Comparison of ENCODE assay signal across 5 cellular contexts in the genomic region with DNA sequence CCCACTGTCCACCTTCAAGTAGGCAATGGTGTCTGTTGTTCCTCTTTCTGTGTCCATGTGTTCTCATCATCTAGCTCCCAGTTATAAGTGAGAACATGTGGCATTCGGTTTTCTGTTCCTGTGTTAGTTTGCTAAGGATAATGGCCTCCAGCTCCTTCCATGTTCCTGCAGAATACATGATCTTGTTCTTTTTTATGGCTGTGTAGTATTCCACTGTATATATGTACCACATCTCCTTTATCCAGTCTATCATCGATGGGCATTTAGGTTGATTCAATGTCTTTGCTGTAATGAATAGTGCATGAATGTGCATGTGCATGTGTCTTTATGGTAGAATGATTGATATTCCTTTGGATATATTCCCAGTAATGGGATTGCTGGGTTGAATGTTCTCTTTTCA.
TF ChIP-seq lines count a peak whose summit lies in the region.

No MANE protein-coding gene starts in this region.

TF ChIP-seq in SK-N-SH treated with all-trans-retinoic acid at 6 μM for 48 hours, 23 proteins besides CTCF, POLR2A, EP300 and RAD21:
- TF ChIP-seq CSDC2 (CRISPR knock-in tag; IDR thresholded peaks at IDR 0.05) (no peak), ZNF8 (CRISPR knock-in tag; IDR thresholded peaks at IDR 0.05) (peak; percentile 37; the same call in 1 of the 2 replicates)

TF ChIP-seq in SK-N-SH, 30 proteins besides CTCF, POLR2A, EP300 and RAD21:
- TF ChIP-seq RCOR1 (IDR thresholded peaks at IDR 0.05; ENCODE audit: low read length) (no peak), GATA2 (CRISPR knock-in tag; IDR thresholded peaks at IDR 0.05) (no peak), EZH2phosphoT487 (IDR thresholded peaks at IDR 0.05; ENCODE audit: borderline replicate concordance, low read depth) (no peak), FOXM1 (IDR thresholded peaks at IDR 0.05; ENCODE audit: low read depth) (no peak), TEAD4 (IDR thresholded peaks at IDR 0.05; ENCODE audit: borderline replicate concordance, insufficient read depth) (no peak), MEF2A (IDR thresholded peaks at IDR 0.05; ENCODE audit: borderline replicate concordance, low read depth) (no peak)
- TF ChIP-seq, protein P1, sequence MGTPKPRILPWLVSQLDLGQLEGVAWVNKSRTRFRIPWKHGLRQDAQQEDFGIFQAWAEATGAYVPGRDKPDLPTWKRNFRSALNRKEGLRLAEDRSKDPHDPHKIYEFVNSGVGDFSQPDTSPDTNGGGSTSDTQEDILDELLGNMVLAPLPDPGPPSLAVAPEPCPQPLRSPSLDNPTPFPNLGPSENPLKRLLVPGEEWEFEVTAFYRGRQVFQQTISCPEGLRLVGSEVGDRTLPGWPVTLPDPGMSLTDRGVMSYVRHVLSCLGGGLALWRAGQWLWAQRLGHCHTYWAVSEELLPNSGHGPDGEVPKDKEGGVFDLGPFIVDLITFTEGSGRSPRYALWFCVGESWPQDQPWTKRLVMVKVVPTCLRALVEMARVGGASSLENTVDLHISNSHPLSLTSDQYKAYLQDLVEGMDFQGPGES (IDR thresholded peaks at IDR 0.05; ENCODE audit: low read depth, low read length) = no peak
- TF ChIP-seq, protein P2, sequence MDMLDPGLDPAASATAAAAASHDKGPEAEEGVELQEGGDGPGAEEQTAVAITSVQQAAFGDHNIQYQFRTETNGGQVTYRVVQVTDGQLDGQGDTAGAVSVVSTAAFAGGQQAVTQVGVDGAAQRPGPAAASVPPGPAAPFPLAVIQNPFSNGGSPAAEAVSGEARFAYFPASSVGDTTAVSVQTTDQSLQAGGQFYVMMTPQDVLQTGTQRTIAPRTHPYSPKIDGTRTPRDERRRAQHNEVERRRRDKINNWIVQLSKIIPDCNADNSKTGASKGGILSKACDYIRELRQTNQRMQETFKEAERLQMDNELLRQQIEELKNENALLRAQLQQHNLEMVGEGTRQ (IDR thresholded peaks at IDR 0.05; ENCODE audit: borderline replicate concordance, low read depth, low read length) = no peak

TF ChIP-seq in HEK293, 187 proteins besides CTCF, POLR2A, EP300 and RAD21:
- TF ChIP-seq, protein P3, sequence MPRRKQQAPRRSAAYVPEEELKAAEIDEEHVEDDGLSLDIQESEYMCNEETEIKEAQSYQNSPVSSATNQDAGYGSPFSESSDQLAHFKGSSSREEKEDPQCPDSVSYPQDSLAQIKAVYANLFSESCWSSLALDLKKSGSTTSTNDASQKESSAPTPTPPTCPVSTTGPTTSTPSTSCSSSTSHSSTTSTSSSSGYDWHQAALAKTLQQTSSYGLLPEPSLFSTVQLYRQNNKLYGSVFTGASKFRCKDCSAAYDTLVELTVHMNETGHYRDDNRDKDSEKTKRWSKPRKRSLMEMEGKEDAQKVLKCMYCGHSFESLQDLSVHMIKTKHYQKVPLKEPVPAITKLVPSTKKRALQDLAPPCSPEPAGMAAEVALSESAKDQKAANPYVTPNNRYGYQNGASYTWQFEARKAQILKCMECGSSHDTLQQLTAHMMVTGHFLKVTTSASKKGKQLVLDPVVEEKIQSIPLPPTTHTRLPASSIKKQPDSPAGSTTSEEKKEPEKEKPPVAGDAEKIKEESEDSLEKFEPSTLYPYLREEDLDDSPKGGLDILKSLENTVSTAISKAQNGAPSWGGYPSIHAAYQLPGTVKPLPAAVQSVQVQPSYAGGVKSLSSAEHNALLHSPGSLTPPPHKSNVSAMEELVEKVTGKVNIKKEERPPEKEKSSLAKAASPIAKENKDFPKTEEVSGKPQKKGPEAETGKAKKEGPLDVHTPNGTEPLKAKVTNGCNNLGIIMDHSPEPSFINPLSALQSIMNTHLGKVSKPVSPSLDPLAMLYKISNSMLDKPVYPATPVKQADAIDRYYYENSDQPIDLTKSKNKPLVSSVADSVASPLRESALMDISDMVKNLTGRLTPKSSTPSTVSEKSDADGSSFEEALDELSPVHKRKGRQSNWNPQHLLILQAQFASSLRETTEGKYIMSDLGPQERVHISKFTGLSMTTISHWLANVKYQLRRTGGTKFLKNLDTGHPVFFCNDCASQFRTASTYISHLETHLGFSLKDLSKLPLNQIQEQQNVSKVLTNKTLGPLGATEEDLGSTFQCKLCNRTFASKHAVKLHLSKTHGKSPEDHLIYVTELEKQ (tag by site-specific recombination; IDR thresholded peaks at IDR 0.05; ENCODE audit: borderline replicate concordance) = no peak
- TF ChIP-seq, protein P4, sequence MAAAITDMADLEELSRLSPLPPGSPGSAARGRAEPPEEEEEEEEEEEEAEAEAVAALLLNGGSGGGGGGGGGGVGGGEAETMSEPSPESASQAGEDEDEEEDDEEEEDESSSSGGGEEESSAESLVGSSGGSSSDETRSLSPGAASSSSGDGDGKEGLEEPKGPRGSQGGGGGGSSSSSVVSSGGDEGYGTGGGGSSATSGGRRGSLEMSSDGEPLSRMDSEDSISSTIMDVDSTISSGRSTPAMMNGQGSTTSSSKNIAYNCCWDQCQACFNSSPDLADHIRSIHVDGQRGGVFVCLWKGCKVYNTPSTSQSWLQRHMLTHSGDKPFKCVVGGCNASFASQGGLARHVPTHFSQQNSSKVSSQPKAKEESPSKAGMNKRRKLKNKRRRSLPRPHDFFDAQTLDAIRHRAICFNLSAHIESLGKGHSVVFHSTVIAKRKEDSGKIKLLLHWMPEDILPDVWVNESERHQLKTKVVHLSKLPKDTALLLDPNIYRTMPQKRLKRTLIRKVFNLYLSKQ (tag by site-specific recombination; IDR thresholded peaks at IDR 0.05; ENCODE audit: borderline replicate concordance) = no peak
- no peak for TF ChIP-seq ZNF776 (tag by site-specific recombination; IDR thresholded peaks at IDR 0.05; ENCODE audit: borderline replicate concordance)
- peak; percentile 73 for TF ChIP-seq ZNF146 (tag by site-specific recombination; IDR thresholded peaks at IDR 0.05)
TF ChIP-seq in HEK293: peak in this region for 1.

TF ChIP-seq in K562, 482 proteins besides CTCF, POLR2A, EP300 and RAD21 (continues in another document):
- TF ChIP-seq, protein P5, sequence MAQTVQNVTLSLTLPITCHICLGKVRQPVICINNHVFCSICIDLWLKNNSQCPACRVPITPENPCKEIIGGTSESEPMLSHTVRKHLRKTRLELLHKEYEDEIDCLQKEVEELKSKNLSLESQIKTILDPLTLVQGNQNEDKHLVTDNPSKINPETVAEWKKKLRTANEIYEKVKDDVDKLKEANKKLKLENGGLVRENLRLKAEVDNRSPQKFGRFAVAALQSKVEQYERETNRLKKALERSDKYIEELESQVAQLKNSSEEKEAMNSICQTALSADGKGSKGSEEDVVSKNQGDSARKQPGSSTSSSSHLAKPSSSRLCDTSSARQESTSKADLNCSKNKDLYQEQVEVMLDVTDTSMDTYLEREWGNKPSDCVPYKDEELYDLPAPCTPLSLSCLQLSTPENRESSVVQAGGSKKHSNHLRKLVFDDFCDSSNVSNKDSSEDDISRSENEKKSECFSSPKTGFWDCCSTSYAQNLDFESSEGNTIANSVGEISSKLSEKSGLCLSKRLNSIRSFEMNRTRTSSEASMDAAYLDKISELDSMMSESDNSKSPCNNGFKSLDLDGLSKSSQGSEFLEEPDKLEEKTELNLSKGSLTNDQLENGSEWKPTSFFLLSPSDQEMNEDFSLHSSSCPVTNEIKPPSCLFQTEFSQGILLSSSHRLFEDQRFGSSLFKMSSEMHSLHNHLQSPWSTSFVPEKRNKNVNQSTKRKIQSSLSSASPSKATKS (CRISPR knock-in tag; IDR thresholded peaks at IDR 0.05) = no peak
- TF ChIP-seq SP2 (IDR thresholded peaks at IDR 0.05; ENCODE audit: extremely low read depth, low read depth, low read length, poor library complexity, severe bottlenecking) = no peak
- TF ChIP-seq, protein P6, sequence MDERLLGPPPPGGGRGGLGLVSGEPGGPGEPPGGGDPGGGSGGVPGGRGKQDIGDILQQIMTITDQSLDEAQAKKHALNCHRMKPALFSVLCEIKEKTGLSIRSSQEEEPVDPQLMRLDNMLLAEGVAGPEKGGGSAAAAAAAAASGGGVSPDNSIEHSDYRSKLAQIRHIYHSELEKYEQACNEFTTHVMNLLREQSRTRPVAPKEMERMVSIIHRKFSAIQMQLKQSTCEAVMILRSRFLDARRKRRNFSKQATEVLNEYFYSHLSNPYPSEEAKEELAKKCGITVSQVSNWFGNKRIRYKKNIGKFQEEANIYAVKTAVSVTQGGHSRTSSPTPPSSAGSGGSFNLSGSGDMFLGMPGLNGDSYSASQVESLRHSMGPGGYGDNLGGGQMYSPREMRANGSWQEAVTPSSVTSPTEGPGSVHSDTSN (CRISPR knock-in tag; IDR thresholded peaks at IDR 0.05; ENCODE audit: low read depth) = no peak
- TF ChIP-seq, protein P6 (tag; conservative IDR thresholded peaks at IDR 0.05; ENCODE audit: low read depth) = no peak
- TF ChIP-seq ZNF146 (CRISPR knock-in tag; IDR thresholded peaks at IDR 0.05; ENCODE audit: unreplicated experiment) = peak; percentile 96
- peak in 1 of 2 experiments; percentile 43; a peak in 1 of 4 replicates for TF ChIP-seq KDM1A (IDR thresholded peaks at IDR 0.05)
- TF ChIP-seq, protein P7, sequence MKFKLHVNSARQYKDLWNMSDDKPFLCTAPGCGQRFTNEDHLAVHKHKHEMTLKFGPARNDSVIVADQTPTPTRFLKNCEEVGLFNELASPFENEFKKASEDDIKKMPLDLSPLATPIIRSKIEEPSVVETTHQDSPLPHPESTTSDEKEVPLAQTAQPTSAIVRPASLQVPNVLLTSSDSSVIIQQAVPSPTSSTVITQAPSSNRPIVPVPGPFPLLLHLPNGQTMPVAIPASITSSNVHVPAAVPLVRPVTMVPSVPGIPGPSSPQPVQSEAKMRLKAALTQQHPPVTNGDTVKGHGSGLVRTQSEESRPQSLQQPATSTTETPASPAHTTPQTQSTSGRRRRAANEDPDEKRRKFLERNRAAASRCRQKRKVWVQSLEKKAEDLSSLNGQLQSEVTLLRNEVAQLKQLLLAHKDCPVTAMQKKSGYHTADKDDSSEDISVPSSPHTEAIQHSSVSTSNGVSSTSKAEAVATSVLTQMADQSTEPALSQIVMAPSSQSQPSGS (CRISPR knock-in tag; IDR thresholded peaks at IDR 0.05) = no peak
- no peak for TF ChIP-seq BCL6 (CRISPR knock-in tag; IDR thresholded peaks at IDR 0.05)
- TF ChIP-seq CREM (IDR thresholded peaks at IDR 0.05; ENCODE audit: low read depth) = no peak
- no peak for TF ChIP-seq JUND (IDR thresholded peaks at IDR 0.05; ENCODE audit: borderline replicate concordance, low read depth, low read length)
- no peak for TF ChIP-seq JUND (tag; IDR thresholded peaks at IDR 0.05; ENCODE audit: borderline replicate concordance, low read depth, low read length)

TF ChIP-seq in H1, 55 proteins besides CTCF, POLR2A, EP300 and RAD21:
- TF ChIP-seq RBBP5 (IDR thresholded peaks at IDR 0.05; ENCODE audit: borderline replicate concordance, low read depth, low read length) (no peak), POU5F1 (IDR thresholded peaks at IDR 0.05; ENCODE audit: low read depth, low read length) (no peak), KDM1A (IDR thresholded peaks at IDR 0.05; ENCODE audit: borderline replicate concordance, low read length) (peak; percentile 42; the same call in 1 of the 2 replicates)
